Comparison of ENCODE assay signal across 8 cellular contexts in the genomic region with DNA sequence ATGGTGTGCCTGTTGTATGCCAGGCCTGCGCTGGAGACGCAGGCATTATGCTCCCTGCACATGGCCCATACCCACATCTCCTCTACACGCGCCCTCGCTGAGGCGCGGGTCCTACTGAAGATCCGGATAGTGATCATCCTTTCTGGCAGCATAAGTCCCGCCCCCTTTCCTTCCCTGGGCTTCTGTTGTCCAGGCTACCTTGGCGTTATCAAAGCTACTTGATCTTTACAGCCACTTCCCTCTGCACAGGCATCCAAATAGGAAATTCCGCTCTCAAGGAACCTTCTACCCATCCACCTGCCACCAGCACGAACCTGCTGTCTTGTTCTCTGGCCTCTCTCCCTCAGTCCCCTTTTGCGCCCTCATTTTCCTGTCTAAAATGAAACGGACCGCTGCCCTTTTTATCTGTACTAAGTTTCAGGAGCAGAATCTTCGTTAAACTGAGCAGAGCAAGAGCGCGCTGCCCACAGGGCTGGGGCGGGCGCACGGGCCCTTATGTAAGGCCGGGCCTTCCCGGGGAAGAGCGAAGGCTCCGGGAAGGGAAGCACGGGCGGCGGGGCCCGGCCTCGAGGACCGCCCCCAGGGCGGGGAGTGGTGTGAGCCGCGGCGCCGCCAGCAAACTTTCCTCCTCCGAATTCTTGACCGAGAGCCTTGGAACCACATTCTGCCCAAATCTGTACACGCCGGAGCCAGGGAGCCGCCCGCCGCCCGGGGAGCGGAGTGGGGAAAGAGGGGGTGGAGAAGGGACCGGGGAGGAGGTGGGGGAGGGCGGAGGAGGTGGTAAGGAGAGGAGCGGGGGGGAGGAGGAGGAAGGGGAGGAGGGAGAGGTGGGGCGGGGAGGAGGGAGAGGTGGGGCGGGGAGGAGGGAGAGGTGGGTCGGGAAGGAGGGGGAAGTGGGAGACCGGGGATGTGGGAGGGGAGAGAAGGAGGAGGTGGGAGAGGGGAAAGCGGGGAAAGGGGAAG. TPM values are rescaled to one million over a fixed set of nuclear protein-coding genes. Genes with fewer than 3 reads are reported as not detected.
DNase-seq lines count a peak whose midpoint lies in the region; ATAC-seq lines count a peak whose summit lies in the region.

No MANE protein-coding gene starts in this region.

- CTCF ChIA-PET in CD4-positive, alpha-beta memory T cell (lab: Charles Lee; ENCODE audit: partially characterized antibody) = interaction anchor here (0.8 to 1.9 kb wide), 6 partner anchors 10 to 75 kb away, joined by 3 to 6 read pairs (median 3); partner anchors contain the start of gene HMGB1
- CTCF ChIA-PET in T-cell (lab: Charles Lee) = interaction anchor here (0.6 to 1.3 kb wide), 8 partner anchors 13 to 289 kb away, joined by 3 to 8 read pairs (median 3); no protein-coding TSS in a partner anchor

- peak; percentile 5 to 51 (median 16) for DNase-seq in CD4-positive, alpha-beta memory T cell
- peak; percentile 75 for DNase-seq in LHCN-M2 (ENCODE audit: low read depth)
- peak in 13 of 34 experiments; percentile 5 to 45 (median 19) for DNase-seq in T-cell
- peak; percentile 35 to 86 for DNase-seq in T47D (ENCODE audit: low read depth in 1 of 2, low spot score in 1 of 2)
- DNase-seq in retina = peak; percentile 86
- no peak for DNase-seq in NCI-H2081 (lab: John Stamatoyannopoulos, UW)

- peaks cover 19% of the 10 kb centered on the region for H3K4me1 ChIP-seq in CD4-positive, alpha-beta memory T cell (ENCODE audit: insufficient read depth, low read length)
- H3K4me1 ChIP-seq in iPS-15b (ENCODE audit: control insufficient read depth, insufficient read depth, low read length) = peaks cover 7% of the 10 kb centered on the region

- H3K4me3 ChIP-seq in CD4-positive, alpha-beta memory T cell (ENCODE audit: low read length in 2 of 2) = peak overlapping the region; percentile 23 to 36
- H3K4me3 ChIP-seq in iPS-15b (ENCODE audit: low read depth, low read length) = peak overlapping the region; percentile 90

- POLR2A ChIA-PET in CD4-positive, alpha-beta memory T cell (lab: Charles Lee; ENCODE audit: partially characterized antibody) = interaction anchor here (0.6 to 3.5 kb wide), 25 partner anchors 8 to 322 kb away, joined by 3 to 22 read pairs (median 5); partner anchors contain the start of genes HMGB1, KATNAL1 and USPL1
- POLR2A ChIA-PET in T-cell (lab: Charles Lee) = interaction anchor here (0.6 to 0.8 kb wide), 5 partner anchors 26 to 733 kb away, joined by 3 to 4 read pairs (median 3); no protein-coding TSS in a partner anchor

- ATAC-seq in GM21360 (IDR thresholded peaks at IDR 0.05; ENCODE audit: unreplicated experiment) (peak; percentile 40), T-cell (replicated peaks in 1 of 4) (peak; percentile 19 to 53 (median 44))

- no peak overlapping the region for H3K27ac ChIP-seq in CD4-positive, alpha-beta memory T cell (ENCODE audit: low read depth, low read length)

- peak overlapping the region; percentile 79 to 87 (median 84) for H3K4me3 Mint-ChIP-seq in CD4-positive, alpha-beta memory T cell
- H3K4me3 Mint-ChIP-seq in T-cell = peak overlapping the region; percentile 76 to 84 (median 76)

- in situ Hi-C loops in T47D (cut with HindIII; ENCODE audit: low pct_unique_long_range_greater_than_20kb, low sequenced_read_pairs) = no loop called here

- H3K27ac Mint-ChIP-seq in CD4-positive, alpha-beta memory T cell = peak overlapping the region; percentile 47 to 93 (median 82)
- peak overlapping the region; percentile 75 to 89 for H3K27ac Mint-ChIP-seq in T-cell

- no peaks in the 10 kb centered on the region for H3K27me3 ChIP-seq in CD4-positive, alpha-beta memory T cell (ENCODE audit: insufficient read depth, low read length)
- H3K27me3 ChIP-seq in iPS-15b (ENCODE audit: control insufficient read depth, insufficient read depth, low read length) = peaks cover 27% of the 10 kb centered on the region

- H3K36me3 Mint-ChIP-seq in CD4-positive, alpha-beta memory T cell = peaks cover 0 to 3% of the 10 kb centered on the region in 2 donors
- H3K36me3 Mint-ChIP-seq in T-cell = no peaks in the 10 kb centered on the region

- H3K9me3 ChIP-seq in CD4-positive, alpha-beta memory T cell (ENCODE audit: control insufficient read depth in 1 of 2, low read length in 2 of 2) = no peaks in the 10 kb centered on the region
- H3K9me3 ChIP-seq in iPS-15b (ENCODE audit: control insufficient read depth, insufficient read depth, low read length) = no peaks in the 10 kb centered on the region

- H3K9ac ChIP-seq in iPS-15b (ENCODE audit: low read depth, low read length) = no peak overlapping the region

- intact Hi-C loops in CD4-positive, alpha-beta memory T cell (cut with micrococcal nuclease) = loop anchor here (1.0 to 5.0 kb wide), 6 partner anchors 13 to 196 kb away; partner anchors contain the start of genes KATNAL1 and USPL1

- peaks cover 14 to 27% (median 20%) of the 10 kb centered on the region in 4 donors for H3K4me1 Mint-ChIP-seq in CD4-positive, alpha-beta memory T cell
- peaks cover 22 to 29% (median 25%) of the 10 kb centered on the region in 3 donors for H3K4me1 Mint-ChIP-seq in T-cell

- H3K27me3 Mint-ChIP-seq in CD4-positive, alpha-beta memory T cell = no peaks in the 10 kb centered on the region
- H3K27me3 Mint-ChIP-seq in T-cell = no peaks in the 10 kb centered on the region

- no peaks in the 10 kb centered on the region for H3K9me3 Mint-ChIP-seq in CD4-positive, alpha-beta memory T cell
- no peaks in the 10 kb centered on the region for H3K9me3 Mint-ChIP-seq in T-cell

- no peaks in the 10 kb centered on the region for H3K36me3 ChIP-seq in CD4-positive, alpha-beta memory T cell (ENCODE audit: insufficient read depth, low read length)
- H3K36me3 ChIP-seq in iPS-15b (ENCODE audit: control insufficient read depth, insufficient read depth, low read length) = no peaks in the 10 kb centered on the region

RNA-seq across cellular contexts. Expression of gene UBE2L5, which starts 0.9 kb away (rescaled TPM):
- not detected for total RNA-seq in CD4-positive, alpha-beta memory T cell
- polyA plus RNA-seq in CD4-positive, alpha-beta memory T cell = not detected
- total RNA-seq in LHCN-M2 (2014; rRNA removed) (not detected in 2 replicates), T-cell (under 1 TPM in 1 of 5 donors, not detected in 4; 0.33 TPM)
- polyA plus RNA-seq in LHCN-M2 (2012) = 0.84 TPM

RNA-seq across cellular contexts. Expression of gene HMGB1, which starts 44.4 kb away (rescaled TPM):
- 100 to 1,000 TPM; 311 to 331 TPM for total RNA-seq in CD4-positive, alpha-beta memory T cell
- 100 to 1,000 TPM; 564 to 714 TPM for polyA plus RNA-seq in CD4-positive, alpha-beta memory T cell
- total RNA-seq in LHCN-M2 (2014; rRNA removed) (626 and 751 TPM in 2 replicates), T-cell (100 to 1,000 TPM; 290 to 406 (median 300) TPM)
- polyA plus RNA-seq in LHCN-M2 (2012) = 284 TPM

Comparison
In these comparisons a context has a peak if more than half of its experiments do, and no peak if none do; other contexts are left out.
1. DNase-seq: peak in CD4-positive, alpha-beta memory T cell (5 of 5), LHCN-M2 (single experiment), T47D (2 of 2) and retina (single experiment); none in NCI-H2081 (0 of 2).